ENCODE assay signal across 12 cellular contexts in the genomic region with DNA sequence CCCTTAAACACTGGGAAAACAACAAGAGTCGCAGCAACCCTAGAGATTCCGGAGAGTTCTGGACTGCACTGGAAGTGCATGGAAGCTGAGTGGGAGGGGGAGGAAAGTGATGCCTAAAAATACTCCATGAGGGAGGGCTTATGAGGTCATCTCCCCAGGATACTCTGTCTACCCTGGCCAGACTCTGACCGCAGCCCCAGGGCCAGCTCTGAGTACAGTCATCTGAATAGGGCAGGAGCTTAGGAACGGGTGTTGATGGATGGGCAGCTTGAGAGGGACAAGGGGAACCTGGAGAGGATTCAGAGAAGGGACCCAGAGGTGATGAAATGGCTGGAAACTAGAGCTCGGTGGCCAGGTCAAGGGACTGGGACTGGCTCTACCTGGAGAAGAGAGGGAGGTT.
DNase-seq lines count a peak whose midpoint lies in the region; ATAC-seq and TF ChIP-seq lines count a peak whose summit lies in the region.
"Had no signal": no experiment of that assay in that cellular context is flagged by ENCODE, and none has a peak within 500 bp of the region (broad histone marks: within the 10 kb centered on the region; RNA-seq: fewer than 3 reads in every experiment).

No MANE protein-coding gene starts in this region.

- H3K4me1 ChIP-seq in heart left ventricle, result peaks cover 6 to 40% (median 24%) of the 10 kb centered on the region in 12 donors
- H3K4me1 ChIP-seq in skeletal muscle satellite cell (ENCODE audit: control insufficient read depth, insufficient read depth, low read length), result peaks cover 21% of the 10 kb centered on the region

- peaks cover 11% of the 10 kb centered on the region for H3K4me1 Mint-ChIP-seq in endothelial cell (ENCODE audit: unreplicated experiment)

- H3K36me3 ChIP-seq in heart left ventricle (no peaks in the 10 kb centered on the region), skeletal muscle satellite cell (ENCODE audit: insufficient read depth, low read length) (no peaks in the 10 kb centered on the region)

- DNase-seq in GM04504 (ENCODE audit: low read depth) (peak; percentile 82), heart left ventricle (peak; percentile 84 to 92 (median 88)), GM10266 (ENCODE audit: extremely low spot score) (no peak), mucosa of gallbladder (ENCODE audit: low spot score) (no peak), hippocampal formation (lab: John Stamatoyannopoulos, UW) (no peak), endothelial cell (ENCODE audit: low spot score) (no peak)
- DNase-seq: DND-41, NCI-H1930 had no signal

- WGBS in heart left ventricle, 4 donors, result 5 to 16% (median 14%) methylated on average over 5 of the region's 5 CpGs

- H3K36me3 Mint-ChIP-seq in endothelial cell (ENCODE audit: low read depth, unreplicated experiment), result no peaks in the 10 kb centered on the region
- H3K36me3 Mint-ChIP-seq: natural killer cell treated with Interleukin-12 subunit alpha and Interleukin-12 subunit beta and Interleukin-15 and Interleukin-18, amount 100 ng/mL, for 72 hours had no signal

- no peaks in the 10 kb centered on the region for H3K27me3 ChIP-seq in heart left ventricle
- no peaks in the 10 kb centered on the region for H3K27me3 ChIP-seq in skeletal muscle satellite cell (ENCODE audit: control insufficient read depth, insufficient read depth, low read length)

- TF ChIP-seq CTCF in heart left ventricle (IDR thresholded peaks at IDR 0.05) (no peak), GM10266 (IDR thresholded peaks at IDR 0.05; ENCODE audit: control insufficient read depth, insufficient read depth, low read depth, missing control alignments) (no peak), endothelial cell (IDR thresholded peaks at IDR 0.05; ENCODE audit: unreplicated experiment) (no peak)

- H3K9me3 ChIP-seq in heart left ventricle (peaks cover 0 to 10% (median 0%) of the 10 kb centered on the region in 12 donors), skeletal muscle satellite cell (replicated peaks; ENCODE audit: low read length) (no peaks in the 10 kb centered on the region)

- ATAC-seq in heart left ventricle, result peak; percentile 96 to 98 (median 97)

- H3K27ac ChIP-seq in angular gyrus (ENCODE audit: low read depth, low read length), result peak overlapping the region; percentile 23
- peak overlapping the region; percentile 60 to 92 (median 84) for H3K27ac ChIP-seq in heart left ventricle
- H3K27ac ChIP-seq: SK-N-MC had no signal

- peaks cover 5% of the 10 kb centered on the region for H3K27me3 Mint-ChIP-seq in endothelial cell (ENCODE audit: unreplicated experiment)

- TF ChIP-seq POLR2A in heart left ventricle (IDR thresholded peaks at IDR 0.05), result no peak

- H3K9ac ChIP-seq in skeletal muscle satellite cell (ENCODE audit: low read depth, low read length), result peak overlapping the region; percentile 81

- no peak overlapping the region for H3K27ac Mint-ChIP-seq in endothelial cell (ENCODE audit: unreplicated experiment)
- H3K27ac Mint-ChIP-seq: natural killer cell treated with Interleukin-12 subunit alpha and Interleukin-12 subunit beta and Interleukin-15 and Interleukin-18, amount 100 ng/mL, for 72 hours had no signal

- peak overlapping the region in 3 of 12 donors; percentile 7 to 37 (median 27) for H3K4me3 ChIP-seq in heart left ventricle
- peak overlapping the region; percentile 62 for H3K4me3 ChIP-seq in skeletal muscle satellite cell (ENCODE audit: low read length)
- H3K4me3 ChIP-seq: SK-N-MC had no signal

- H3K4me2 ChIP-seq in skeletal muscle satellite cell (ENCODE audit: low read length), result peak overlapping the region; percentile 83

- no peak overlapping the region for H3K4me3 Mint-ChIP-seq in endothelial cell (ENCODE audit: unreplicated experiment)
- H3K4me3 Mint-ChIP-seq: natural killer cell treated with Interleukin-12 subunit alpha and Interleukin-12 subunit beta and Interleukin-15 and Interleukin-18, amount 100 ng/mL, for 72 hours had no signal

- no peaks in the 10 kb centered on the region for H3K9me3 Mint-ChIP-seq in endothelial cell (ENCODE audit: unreplicated experiment)
- H3K9me3 Mint-ChIP-seq: natural killer cell treated with Interleukin-12 subunit alpha and Interleukin-12 subunit beta and Interleukin-15 and Interleukin-18, amount 100 ng/mL, for 72 hours had no signal

- intact Hi-C loops in heart left ventricle (cut with DNase I), result loop anchor here in 6 of 10 donors (2.0 to 10.0 kb wide), 6 partner anchors 70 to 750 kb away; partner anchors contain the start of gene IGFBP5 (in 2 of the 6)

Comparison
In these comparisons a context has a peak if more than half of its experiments do, and no peak if none do; other contexts are left out.
1. DNase-seq: peak in GM04504 (single experiment) and heart left ventricle (5 of 5); none in GM10266 (single experiment), mucosa of gallbladder (single experiment), hippocampal formation (0 of 2) and endothelial cell (single experiment).